Comparison of ENCODE assay signal across 1 cellular context in the genomic region with DNA sequence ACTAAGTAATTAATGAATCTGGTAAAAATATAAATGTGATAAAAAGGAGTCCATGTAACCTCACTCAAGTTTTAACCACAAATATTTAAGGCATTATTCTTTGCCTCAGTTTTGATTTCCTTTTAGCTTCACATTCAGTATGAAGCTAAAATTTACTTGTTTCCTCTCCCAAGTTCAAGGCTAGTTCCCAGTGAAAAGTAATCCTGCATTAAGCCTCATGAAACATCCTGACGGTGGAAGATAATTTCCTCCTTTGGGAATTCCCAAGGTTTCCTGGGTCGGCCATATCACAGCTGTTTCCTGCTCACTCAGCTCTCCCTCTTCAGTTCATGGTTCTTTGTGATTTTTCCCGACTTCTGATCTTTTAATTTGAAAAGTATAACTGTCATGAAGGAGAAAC.
TF ChIP-seq lines count a peak whose summit lies in the region.

No MANE protein-coding gene starts in this region.

TF ChIP-seq in SK-N-SH treated with all-trans-retinoic acid at 6 μM for 48 hours, 23 proteins besides CTCF, POLR2A, EP300 and RAD21 (continued from another document):
- TF ChIP-seq, protein P1, sequence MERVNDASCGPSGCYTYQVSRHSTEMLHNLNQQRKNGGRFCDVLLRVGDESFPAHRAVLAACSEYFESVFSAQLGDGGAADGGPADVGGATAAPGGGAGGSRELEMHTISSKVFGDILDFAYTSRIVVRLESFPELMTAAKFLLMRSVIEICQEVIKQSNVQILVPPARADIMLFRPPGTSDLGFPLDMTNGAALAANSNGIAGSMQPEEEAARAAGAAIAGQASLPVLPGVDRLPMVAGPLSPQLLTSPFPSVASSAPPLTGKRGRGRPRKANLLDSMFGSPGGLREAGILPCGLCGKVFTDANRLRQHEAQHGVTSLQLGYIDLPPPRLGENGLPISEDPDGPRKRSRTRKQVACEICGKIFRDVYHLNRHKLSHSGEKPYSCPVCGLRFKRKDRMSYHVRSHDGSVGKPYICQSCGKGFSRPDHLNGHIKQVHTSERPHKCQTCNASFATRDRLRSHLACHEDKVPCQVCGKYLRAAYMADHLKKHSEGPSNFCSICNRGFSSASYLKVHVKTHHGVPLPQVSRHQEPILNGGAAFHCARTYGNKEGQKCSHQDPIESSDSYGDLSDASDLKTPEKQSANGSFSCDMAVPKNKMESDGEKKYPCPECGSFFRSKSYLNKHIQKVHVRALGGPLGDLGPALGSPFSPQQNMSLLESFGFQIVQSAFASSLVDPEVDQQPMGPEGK (CRISPR knock-in tag; IDR thresholded peaks at IDR 0.05; ENCODE audit: borderline replicate concordance), result no peak
- no peak for TF ChIP-seq TCF4 (CRISPR knock-in tag; IDR thresholded peaks at IDR 0.05; ENCODE audit: borderline replicate concordance)
- TF ChIP-seq, protein P2, sequence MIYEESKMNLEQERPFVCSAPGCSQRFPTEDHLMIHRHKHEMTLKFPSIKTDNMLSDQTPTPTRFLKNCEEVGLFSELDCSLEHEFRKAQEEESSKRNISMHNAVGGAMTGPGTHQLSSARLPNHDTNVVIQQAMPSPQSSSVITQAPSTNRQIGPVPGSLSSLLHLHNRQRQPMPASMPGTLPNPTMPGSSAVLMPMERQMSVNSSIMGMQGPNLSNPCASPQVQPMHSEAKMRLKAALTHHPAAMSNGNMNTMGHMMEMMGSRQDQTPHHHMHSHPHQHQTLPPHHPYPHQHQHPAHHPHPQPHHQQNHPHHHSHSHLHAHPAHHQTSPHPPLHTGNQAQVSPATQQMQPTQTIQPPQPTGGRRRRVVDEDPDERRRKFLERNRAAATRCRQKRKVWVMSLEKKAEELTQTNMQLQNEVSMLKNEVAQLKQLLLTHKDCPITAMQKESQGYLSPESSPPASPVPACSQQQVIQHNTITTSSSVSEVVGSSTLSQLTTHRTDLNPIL (CRISPR knock-in tag; IDR thresholded peaks at IDR 0.05; ENCODE audit: low read depth), result no peak
- TF ChIP-seq, protein P3, sequence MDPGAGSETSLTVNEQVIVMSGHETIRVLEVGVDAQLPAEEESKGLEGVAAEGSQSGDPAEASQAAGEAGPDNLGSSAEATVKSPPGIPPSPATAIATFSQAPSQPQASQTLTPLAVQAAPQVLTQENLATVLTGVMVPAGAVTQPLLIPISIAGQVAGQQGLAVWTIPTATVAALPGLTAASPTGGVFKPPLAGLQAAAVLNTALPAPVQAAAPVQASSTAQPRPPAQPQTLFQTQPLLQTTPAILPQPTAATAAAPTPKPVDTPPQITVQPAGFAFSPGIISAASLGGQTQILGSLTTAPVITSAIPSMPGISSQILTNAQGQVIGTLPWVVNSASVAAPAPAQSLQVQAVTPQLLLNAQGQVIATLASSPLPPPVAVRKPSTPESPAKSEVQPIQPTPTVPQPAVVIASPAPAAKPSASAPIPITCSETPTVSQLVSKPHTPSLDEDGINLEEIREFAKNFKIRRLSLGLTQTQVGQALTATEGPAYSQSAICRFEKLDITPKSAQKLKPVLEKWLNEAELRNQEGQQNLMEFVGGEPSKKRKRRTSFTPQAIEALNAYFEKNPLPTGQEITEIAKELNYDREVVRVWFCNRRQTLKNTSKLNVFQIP (CRISPR knock-in tag; IDR thresholded peaks at IDR 0.05; ENCODE audit: borderline replicate concordance, low read depth), result no peak
- TF ChIP-seq RARB (CRISPR knock-in tag; IDR thresholded peaks at IDR 0.05), result no peak
- no peak for TF ChIP-seq ISL1 (CRISPR knock-in tag; IDR thresholded peaks at IDR 0.05)
- no peak for TF ChIP-seq ZNF565 (CRISPR knock-in tag; conservative IDR thresholded peaks at IDR 0.05; ENCODE audit: low read depth)
- no peak for TF ChIP-seq CSDC2 (CRISPR knock-in tag; IDR thresholded peaks at IDR 0.05)
- no peak for TF ChIP-seq PPARA (CRISPR knock-in tag; IDR thresholded peaks at IDR 0.05; ENCODE audit: borderline replicate concordance)
- TF ChIP-seq TOX (CRISPR knock-in tag; IDR thresholded peaks at IDR 0.05; ENCODE audit: borderline replicate concordance), result no peak
- no peak for TF ChIP-seq TSHZ2 (CRISPR knock-in tag; IDR thresholded peaks at IDR 0.05)
- TF ChIP-seq ZFP30 (CRISPR knock-in tag; IDR thresholded peaks at IDR 0.05), result no peak
- no peak for TF ChIP-seq GLIS3 (CRISPR knock-in tag; IDR thresholded peaks at IDR 0.05)
- no peak for TF ChIP-seq ESRRG (CRISPR knock-in tag; IDR thresholded peaks at IDR 0.05)
